Comparison of ENCODE assay signal across 10 cellular contexts in the genomic region with DNA sequence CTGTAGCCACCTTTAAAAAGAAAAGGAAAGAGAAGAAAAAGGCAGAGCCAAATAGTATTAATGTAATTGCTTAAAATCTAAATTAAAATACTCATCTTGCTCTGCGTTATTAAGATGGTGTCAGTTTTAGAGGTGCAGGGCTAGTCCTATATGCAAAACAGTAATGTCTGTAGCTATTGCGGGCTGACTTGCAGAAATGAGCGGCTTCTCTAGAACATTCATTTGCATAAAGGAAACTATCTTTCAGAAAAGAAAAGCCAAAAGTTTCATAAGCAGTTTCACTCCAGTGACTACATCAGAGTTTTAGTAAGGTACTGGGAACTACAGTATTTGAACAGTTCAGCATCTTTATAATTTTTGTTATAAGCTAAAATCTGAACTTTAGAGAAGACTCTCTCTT. TPM values are rescaled to one million over a fixed set of nuclear protein-coding genes. Genes with fewer than 3 reads are reported as not detected.
DNase-seq lines count a peak whose midpoint lies in the region; ATAC-seq lines count a peak whose summit lies in the region.
"Had no signal": no experiment of that assay in that cellular context is flagged by ENCODE, and none has a peak within 500 bp of the region (broad histone marks: within the 10 kb centered on the region; RNA-seq: fewer than 3 reads in every experiment).

No MANE protein-coding gene starts in this region.

- peaks cover 0 to 9% (median 0%) of the 10 kb centered on the region in 3 donors for H3K4me1 Mint-ChIP-seq in naive B cell

- DNase-seq in activated CD4-positive, CD25-positive, alpha-beta regulatory T cell treated with anti-CD3 and anti-CD28 coated beads, Interleukin-2, amount 50 U/mL, for 72 hours, result no peak
- peak; percentile 59 for DNase-seq in naive B cell
- DNase-seq in islet precursor cell, result no peak
- DNase-seq in NCI-H1105 treated with DMSO at 0.1 percent for 48 hours (lab: John Stamatoyannopoulos, UW), result no peak
- DNase-seq in NCI-H1436 treated with DMSO at 0.1 percent for 48 hours (lab: John Stamatoyannopoulos, UW), result no peak
- DNase-seq: NCI-H774, stomach had no signal

- no peaks in the 10 kb centered on the region for H3K36me3 Mint-ChIP-seq in naive B cell

- no peak overlapping the region for H3K27ac Mint-ChIP-seq in naive B cell

- ATAC-seq in activated CD4-positive, CD25-positive, alpha-beta regulatory T cell treated with anti-CD3 and anti-CD28 coated beads, Interleukin-2, amount 50 U/mL, for 24 hours, result peak; percentile 90 to 96
- ATAC-seq in GM21526 (IDR thresholded peaks at IDR 0.05; ENCODE audit: low FRiP score, unreplicated experiment) (peak; percentile 97), HG03439 (IDR thresholded peaks at IDR 0.05; ENCODE audit: unreplicated experiment) (peak; percentile 93), naive B cell (ENCODE audit: low read depth in 2 of 2) (peak; percentile 97)

- H3K4me3 Mint-ChIP-seq in naive B cell, result peak overlapping the region in 1 of 8 donors; percentile 19

- H3K9me3 Mint-ChIP-seq in naive B cell, result no peaks in the 10 kb centered on the region

- peaks cover 14 to 28% (median 19%) of the 10 kb centered on the region in 3 donors for H3K27me3 Mint-ChIP-seq in naive B cell

RNA-seq across cellular contexts. Expression of a gene that starts 6.0 kb away (rescaled TPM):
- 1 to 10 TPM in 1 of 6 donors, under 1 TPM in 2, not detected in 3; 0.30 to 1.6 (median 0.41) TPM for polyA plus RNA-seq in naive B cell (ENCODE audit: low read depth in 6 of 6)
